Comparison of ENCODE assay signal across 12 cellular contexts in the genomic region with DNA sequence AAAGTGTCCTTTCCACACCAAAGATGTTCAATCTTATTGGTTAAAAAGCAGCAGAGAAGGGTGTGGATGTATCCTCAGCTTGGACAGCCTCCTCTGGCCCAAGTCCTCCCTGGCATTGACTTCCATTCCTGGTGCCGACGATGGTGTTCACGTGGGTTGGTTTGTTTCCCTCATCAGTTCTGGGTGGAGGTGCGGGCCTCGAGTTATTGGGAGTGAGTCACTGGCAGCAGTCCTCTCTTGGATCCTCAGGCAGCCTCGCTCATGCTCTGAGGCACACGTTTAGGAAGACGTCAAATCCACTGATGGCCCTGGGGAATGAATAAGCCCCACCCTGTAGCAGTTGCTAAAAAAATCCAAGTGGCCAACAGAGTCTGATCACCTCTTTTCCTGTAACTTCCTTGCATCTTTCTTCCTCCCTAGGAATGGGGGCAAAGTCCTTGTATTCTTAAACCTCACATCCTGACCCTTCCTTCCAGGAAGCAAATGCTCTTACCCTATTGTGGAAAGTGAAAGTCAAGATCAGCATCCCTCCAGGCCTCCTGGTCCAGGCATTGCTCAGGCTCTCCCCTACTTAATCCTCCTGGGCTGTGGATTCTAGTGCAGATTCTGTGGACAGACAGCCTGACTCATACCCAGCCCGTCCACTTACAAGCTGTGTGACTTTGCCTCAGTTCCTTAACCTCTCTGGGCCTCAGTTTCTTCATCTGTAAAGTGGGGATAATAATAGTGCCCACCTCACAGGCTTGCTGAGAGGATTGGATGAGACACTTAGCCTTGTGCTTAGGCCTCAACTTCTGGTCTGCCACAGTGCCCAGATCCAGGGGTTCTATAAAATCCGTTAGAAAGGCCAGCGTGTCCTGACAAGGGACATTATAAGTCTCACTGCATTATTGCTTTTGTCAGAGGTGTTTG.
DNase-seq lines count a peak whose midpoint lies in the region; ATAC-seq lines count a peak whose summit lies in the region.
"Had no signal": no experiment of that assay in that cellular context is flagged by ENCODE, and none has a peak within 500 bp of the region (broad histone marks: within the 10 kb centered on the region; RNA-seq: fewer than 3 reads in every experiment).

No MANE protein-coding gene starts in this region.

- H3K36me3 Mint-ChIP-seq in T-cell: no peaks in the 10 kb centered on the region
- H3K36me3 Mint-ChIP-seq: CD4-positive, alpha-beta memory T cell had no signal

- H2BK12ac ChIP-seq in trophoblast cell (ENCODE audit: low read length): peak overlapping the region; percentile 87

- H3K4me1 ChIP-seq in BLaER1: peaks cover 24% of the 10 kb centered on the region
- peaks cover 30 to 45% of the 10 kb centered on the region in 2 experiments for H3K4me1 ChIP-seq in trophoblast cell (ENCODE audit: control insufficient read depth in 1 of 2, insufficient read depth in 2 of 2, low read length in 2 of 2)

- H3K27me3 ChIP-seq in BLaER1 (no peaks in the 10 kb centered on the region), trophoblast cell (ENCODE audit: insufficient read depth, low read length) (no peaks in the 10 kb centered on the region)

- peak overlapping the region; percentile 85 for H3K18ac ChIP-seq in trophoblast cell (ENCODE audit: low read length)

- ATAC-seq in Right ventricle myocardium inferior (peak; percentile 93), T-cell (replicated peaks in 1 of 4) (no peak), HG02981 (IDR thresholded peaks at IDR 0.05; ENCODE audit: unreplicated experiment) (no peak)
- ATAC-seq: GM12878 had no signal

- peak overlapping the region; percentile 71 for H3K14ac ChIP-seq in trophoblast cell (ENCODE audit: low read length)

- no peak overlapping the region for H3K4me3 ChIP-seq in BLaER1
- no peak overlapping the region for H3K4me3 ChIP-seq in trophoblast cell (ENCODE audit: low read depth, low read length)
- H3K4me3 ChIP-seq: GM12878 had no signal

- POLR2A ChIA-PET in T-cell (lab: Charles Lee): no interaction called here

- H3K4me1 Mint-ChIP-seq in T-cell: no peaks in the 10 kb centered on the region

- H3K79me2 ChIP-seq in trophoblast cell (ENCODE audit: control insufficient read depth, insufficient read depth, low read length, poor library complexity): peaks cover 5% of the 10 kb centered on the region

- H4K91ac ChIP-seq in trophoblast cell (ENCODE audit: low read depth, low read length): peak overlapping the region; percentile 85

- peaks cover 40% of the 10 kb centered on the region for H3K79me1 ChIP-seq in trophoblast cell (ENCODE audit: low read length)

- peak; percentile 66 for DNase-seq in RPMI7951 (ENCODE audit: low read depth)
- DNase-seq in Right ventricle myocardium inferior (ENCODE audit: missing footprints): no peak
- DNase-seq in trophoblast cell: peak; percentile 78 to 82
- DNase-seq in T-cell: no peak
- no peak for DNase-seq in D341Med (ENCODE audit: low spot score)
- no peak for DNase-seq in NCI-H128 (lab: John Stamatoyannopoulos, UW; ENCODE audit: unreplicated experiment)
- DNase-seq: CD4-positive, alpha-beta memory T cell; nucleus accumbens; WERI-Rb-1 had no signal

- intact Hi-C loops in Right ventricle myocardium inferior (cut with DNase I): loop anchor here (5.0 kb wide), 1 partner anchor 35 kb away; no protein-coding TSS in a partner anchor

- H3K27ac ChIP-seq in BLaER1 (no peak overlapping the region), trophoblast cell (ENCODE audit: low read depth, low read length) (peak overlapping the region; percentile 82)
- H3K27ac ChIP-seq: WERI-Rb-1 had no signal

- H2AK5ac ChIP-seq in trophoblast cell (ENCODE audit: low read length): peak overlapping the region; percentile 36

- H4K20me1 ChIP-seq in BLaER1: no peaks in the 10 kb centered on the region

- no peak overlapping the region for H3K27ac Mint-ChIP-seq in T-cell

- H3K9ac ChIP-seq in BLaER1 (no peak overlapping the region), trophoblast cell (ENCODE audit: low read length) (no peak overlapping the region)

- no peak overlapping the region for H4K12ac ChIP-seq in trophoblast cell (ENCODE audit: low read depth, low read length)

- H4K8ac ChIP-seq in trophoblast cell (ENCODE audit: low read depth, low read length): peak overlapping the region; percentile 48

- peak overlapping the region; percentile 22 for H3K4ac ChIP-seq in trophoblast cell (ENCODE audit: low read depth, low read length)

- peak overlapping the region; percentile 78 for H2BK5ac ChIP-seq in trophoblast cell (ENCODE audit: low read depth, low read length, poor library complexity)

- H3K9me3 ChIP-seq in BLaER1: no peaks in the 10 kb centered on the region
- H3K9me3 ChIP-seq in trophoblast cell (ENCODE audit: insufficient read depth, low read depth, low read length): no peaks in the 10 kb centered on the region

- no CpG with 5 or more reads among the region's 11 CpGs for WGBS in trophoblast cell (ENCODE audit: extremely low coverage, insufficient coverage, insufficient read length)

- H2AFZ ChIP-seq in trophoblast cell (ENCODE audit: insufficient read depth, low read length, poor library complexity): peak overlapping the region; percentile 8

- H3K36me3 ChIP-seq in BLaER1 (no peaks in the 10 kb centered on the region), trophoblast cell (ENCODE audit: control insufficient read depth in 1 of 2, insufficient read depth in 2 of 2, low read length in 2 of 2) (peaks cover 0 to 4% of the 10 kb centered on the region in 2 experiments)
- H3K36me3 ChIP-seq: WERI-Rb-1 had no signal

- CTCF ChIA-PET in T-cell (lab: Charles Lee): no interaction called here

- H3K27me3 Mint-ChIP-seq in T-cell: peaks cover 0 to 2% of the 10 kb centered on the region in 2 donors

- peak overlapping the region; percentile 84 for H2BK120ac ChIP-seq in trophoblast cell (ENCODE audit: insufficient read depth, low read length, poor library complexity)

- H3K4me2 ChIP-seq in BLaER1: peak overlapping the region; percentile 56
- H3K4me2 ChIP-seq in trophoblast cell (ENCODE audit: low read length): no peak overlapping the region

- H3K23ac ChIP-seq in trophoblast cell (ENCODE audit: low read length): no peak overlapping the region

- H3K4me3 Mint-ChIP-seq in T-cell: no peak overlapping the region
- H3K4me3 Mint-ChIP-seq: CD4-positive, alpha-beta memory T cell had no signal

- H3K9me3 Mint-ChIP-seq in T-cell: no peaks in the 10 kb centered on the region
- H3K9me3 Mint-ChIP-seq: CD4-positive, alpha-beta memory T cell had no signal

Comparison
In these comparisons a context has a peak if more than half of its experiments do, and no peak if none do; other contexts are left out.
1. DNase-seq: peak in RPMI7951 (single experiment) and trophoblast cell (2 of 2); none in Right ventricle myocardium inferior (single experiment), T-cell (0 of 34), D341Med (single experiment) and NCI-H128 (single experiment).